1 cellular context compared by ENCODE assay signal in the genomic region with DNA sequence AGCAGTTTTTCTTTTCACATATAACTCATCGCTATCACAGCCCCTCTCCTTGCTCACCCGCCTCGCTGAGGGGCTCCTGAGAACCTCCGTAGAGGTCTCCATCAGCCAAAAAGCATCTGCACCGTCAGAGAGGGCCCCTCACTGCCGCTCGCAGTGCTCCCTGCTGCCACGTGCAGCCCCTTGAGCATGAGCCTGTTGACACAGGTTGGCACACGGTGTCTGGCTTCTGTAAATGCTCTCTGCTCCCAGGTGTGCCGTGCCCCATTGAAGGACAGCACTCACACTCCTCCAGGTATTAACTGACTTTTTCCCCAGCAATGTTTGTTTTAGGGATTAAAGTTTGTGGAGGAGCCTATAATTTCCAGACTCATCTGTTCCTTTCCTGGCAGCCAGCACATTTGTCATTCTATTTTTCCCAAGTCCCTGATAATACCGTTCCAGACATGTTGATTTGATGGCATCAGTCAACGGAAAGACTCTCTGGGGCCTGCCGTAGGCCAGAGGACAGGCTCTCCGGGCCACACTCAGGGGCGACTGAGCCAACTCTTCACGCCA.
TF ChIP-seq lines count a peak whose summit lies in the region.

No MANE protein-coding gene starts in this region.

TF ChIP-seq in K562, 482 proteins besides CTCF, POLR2A, EP300 and RAD21:
- TF ChIP-seq GATA2 (CRISPR knock-in tag; IDR thresholded peaks at IDR 0.05) (no peak), POLR2AphosphoS5 (IDR thresholded peaks at IDR 0.05; ENCODE audit: control insufficient read depth, insufficient read depth, low read depth, low read length) (no peak), ZNF217 (CRISPR knock-in tag; IDR thresholded peaks at IDR 0.05) (no peak), CHCHD3 (CRISPR knock-in tag; IDR thresholded peaks at IDR 0.05) (no peak), CBFA2T3 (IDR thresholded peaks at IDR 0.05) (no peak), E2F5 (CRISPR knock-in tag; IDR thresholded peaks at IDR 0.05) (no peak), ZZZ3 (IDR thresholded peaks at IDR 0.05) (no peak), PML (IDR thresholded peaks at IDR 0.05; ENCODE audit: low read length) (no peak), TGIF2 (CRISPR knock-in tag; IDR thresholded peaks at IDR 0.05) (no peak), HNRNPK (IDR thresholded peaks at IDR 0.05; ENCODE audit: low read depth, low read length, poor library complexity, severe bottlenecking) (no peak), BRCA1 (IDR thresholded peaks at IDR 0.05) (no peak), BRCA1 (CRISPR knock-in tag; IDR thresholded peaks at IDR 0.05) (no peak), RFX1 (IDR thresholded peaks at IDR 0.05) (no peak), GTF2A2 (tag; IDR thresholded peaks at IDR 0.05) (no peak), AFF4 (CRISPR knock-in tag; IDR thresholded peaks at IDR 0.05) (no peak), TFAP4 (CRISPR knock-in tag; IDR thresholded peaks at IDR 0.05; ENCODE audit: borderline replicate concordance) (no peak), FUS (optimal IDR thresholded peaks at IDR 0.05; ENCODE audit: low read depth, low read length) (no peak), YBX1 (IDR thresholded peaks at IDR 0.05) (no peak), GATAD2B (IDR thresholded peaks at IDR 0.05; ENCODE audit: borderline replicate concordance) (no peak)
- TF ChIP-seq, protein P1, sequence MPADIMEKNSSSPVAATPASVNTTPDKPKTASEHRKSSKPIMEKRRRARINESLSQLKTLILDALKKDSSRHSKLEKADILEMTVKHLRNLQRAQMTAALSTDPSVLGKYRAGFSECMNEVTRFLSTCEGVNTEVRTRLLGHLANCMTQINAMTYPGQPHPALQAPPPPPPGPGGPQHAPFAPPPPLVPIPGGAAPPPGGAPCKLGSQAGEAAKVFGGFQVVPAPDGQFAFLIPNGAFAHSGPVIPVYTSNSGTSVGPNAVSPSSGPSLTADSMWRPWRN (IDR thresholded peaks at IDR 0.05; ENCODE audit: low read depth), result no peak
